Comparison of ENCODE assay signal across 8 cellular contexts in the genomic region with DNA sequence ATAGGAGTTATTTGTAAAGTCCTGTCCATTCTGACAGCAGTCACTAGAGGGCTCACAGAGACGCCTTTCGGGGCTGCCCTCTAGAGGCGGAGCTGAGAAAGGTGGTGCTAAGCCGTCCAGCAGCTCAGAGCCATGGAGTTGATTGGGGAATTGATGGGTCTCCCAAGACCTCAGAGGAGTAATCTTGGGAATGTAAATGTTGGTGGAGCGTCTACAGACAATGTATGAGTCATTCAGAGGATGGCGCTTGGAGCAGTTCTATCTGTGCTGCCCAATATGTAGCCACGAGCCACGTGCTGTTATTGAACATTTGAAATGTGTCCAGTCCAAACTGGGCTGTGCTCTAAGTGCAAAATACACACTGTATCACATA.
DNase-seq lines count a peak whose midpoint lies in the region; ATAC-seq and TF ChIP-seq lines count a peak whose summit lies in the region.

No MANE protein-coding gene starts in this region.

- H3K36me3 ChIP-seq in prostate gland (no peaks in the 10 kb centered on the region), uterus (no peaks in the 10 kb centered on the region)

- peak; percentile 71 for TF ChIP-seq CTCF in glutamatergic neuron (IDR thresholded peaks at IDR 0.05; ENCODE audit: partially characterized antibody, unreplicated experiment)
- peak; percentile 55 to 85 (median 74) for TF ChIP-seq CTCF in prostate gland (IDR thresholded peaks at IDR 0.05)
- TF ChIP-seq CTCF in uterus (IDR thresholded peaks at IDR 0.05): peak; percentile 45 to 74 (median 67)

- H3K4me3 ChIP-seq in Jurkat, Clone E6-1 (ENCODE audit: low read length): no peak overlapping the region
- H3K4me3 ChIP-seq in prostate gland (no peak overlapping the region), uterus (no peak overlapping the region)

- TF ChIP-seq POLR2A in prostate gland (IDR thresholded peaks at IDR 0.05) (no peak), uterus (IDR thresholded peaks at IDR 0.05) (no peak)

- H3K27me3 ChIP-seq in prostate gland (replicated peaks; ENCODE audit: insufficient read depth): no peaks in the 10 kb centered on the region
- no peaks in the 10 kb centered on the region for H3K27me3 ChIP-seq in uterus

- H3K27me3 Mint-ChIP-seq in glutamatergic neuron (ENCODE audit: unreplicated experiment): peaks cover 2% of the 10 kb centered on the region

- in situ Hi-C loops in SK-MEL-5 (cut with HindIII; ENCODE audit: low pct_unique_long_range_greater_than_20kb, low sequenced_read_pairs): no loop called here

- no peak overlapping the region for H3K4me3 Mint-ChIP-seq in glutamatergic neuron (ENCODE audit: unreplicated experiment)

- 33% methylated on average over 8 of the region's 8 CpGs for WGBS in prostate gland

- no peaks in the 10 kb centered on the region for H3K9me3 Mint-ChIP-seq in glutamatergic neuron (ENCODE audit: unreplicated experiment)

- peak; percentile 97 for ATAC-seq in GM21737 (IDR thresholded peaks at IDR 0.05; ENCODE audit: unreplicated experiment)

- intact Hi-C loops in prostate gland (cut with DNase I): loop anchor here (5.0 kb wide), 1 partner anchor 739 kb away; no protein-coding TSS in a partner anchor
- intact Hi-C loops in uterus (cut with DNase I; ENCODE audit: low total_unique reads): no loop called here

- H3K27ac Mint-ChIP-seq in glutamatergic neuron (ENCODE audit: unreplicated experiment): no peak overlapping the region

- H3K4me1 ChIP-seq in prostate gland (replicated peaks) (no peaks in the 10 kb centered on the region), uterus (no peaks in the 10 kb centered on the region)

- DNase-seq in GF-D8 (lab: John Stamatoyannopoulos, UW): peak; percentile 30
- peak; percentile 53 for DNase-seq in Jurkat, Clone E6-1 (ENCODE audit: low read depth, low spot score)
- DNase-seq in SK-MEL-5 (ENCODE audit: low read depth, low spot score): peak; percentile 94
- DNase-seq in activated gamma-delta T cell treated with Interleukin-2 at 50 U/mL for 16 hours: peak; percentile 69
- DNase-seq in glutamatergic neuron: peak; percentile 79
- DNase-seq in prostate gland (ENCODE audit: low spot score): peak; percentile 59
- peak; percentile 42 to 56 for DNase-seq in uterus

- H3K27ac ChIP-seq in prostate gland (no peak overlapping the region), uterus (no peak overlapping the region)

- no peaks in the 10 kb centered on the region for H3K9me3 ChIP-seq in prostate gland
- no peaks in the 10 kb centered on the region for H3K9me3 ChIP-seq in uterus

- H3K36me3 Mint-ChIP-seq in glutamatergic neuron (ENCODE audit: unreplicated experiment): no peaks in the 10 kb centered on the region

- H3K4me1 Mint-ChIP-seq in glutamatergic neuron (ENCODE audit: low read depth, unreplicated experiment): no peaks in the 10 kb centered on the region

Comparison
In these comparisons a context has a peak if more than half of its experiments do, and no peak if none do; other contexts are left out.
1. DNase-seq: peak in every context shown above with its lines; median percentile 94 in SK-MEL-5; 79 in glutamatergic neuron; 69 in activated gamma-delta T cell treated with Interleukin-2 at 50 U/mL for 16 hours; 59 in prostate gland; 53 in Jurkat, Clone E6-1; 49 in uterus; 30 in GF-D8.